ENCODE assay signal across 1 cellular context in genomic region chr17:46770818-46771600, GRCh38.
TF ChIP-seq lines count a peak whose summit lies in the region.

No MANE protein-coding gene starts in this region.

TF ChIP-seq in HepG2, 621 proteins besides CTCF, POLR2A, EP300 and RAD21 (continued from another document and continues in another):
- TF ChIP-seq AFF4 (CRISPR knock-in tag; IDR thresholded peaks at IDR 0.05) (no peak), HIVEP1 (CRISPR knock-in tag; IDR thresholded peaks at IDR 0.05) (no peak), EED (CRISPR knock-in tag; IDR thresholded peaks at IDR 0.05) (peak; percentile 40; the same call in 1 of the 2 replicates), FOXA1 (IDR thresholded peaks at IDR 0.05) (no peak), FOXA1 (CRISPR knock-in tag; IDR thresholded peaks at IDR 0.05) (no peak), SETDB1 (CRISPR knock-in tag; IDR thresholded peaks at IDR 0.05; ENCODE audit: borderline replicate concordance) (no peak), ZBTB20 (CRISPR knock-in tag; IDR thresholded peaks at IDR 0.05; ENCODE audit: borderline replicate concordance, low read depth) (no peak), RNF2 (conservative IDR thresholded peaks at IDR 0.05; ENCODE audit: low read depth) (peak; percentile 41; the same call in 1 of the 2 replicates), HNRNPLL (IDR thresholded peaks at IDR 0.05; ENCODE audit: low read depth, low read length, poor library complexity, severe bottlenecking) (peak; percentile 54), ZSCAN12 (CRISPR knock-in tag; IDR thresholded peaks at IDR 0.05) (0 out of 2 replicates have a peak, but pooled peaks have one; percentile 65), KLF13 (CRISPR knock-in tag; IDR thresholded peaks at IDR 0.05) (no peak), ZSCAN22 (CRISPR knock-in tag; IDR thresholded peaks at IDR 0.05) (no peak), CREM (IDR thresholded peaks at IDR 0.05) (no peak), CREM (CRISPR knock-in tag; IDR thresholded peaks at IDR 0.05) (no peak), IKZF4 (CRISPR knock-in tag; IDR thresholded peaks at IDR 0.05; ENCODE audit: borderline replicate concordance, low read depth, not compliant biosample characterization) (no peak), ZBTB43 (CRISPR knock-in tag; conservative IDR thresholded peaks at IDR 0.05) (0 out of 2 replicates have a peak, but pooled peaks have one; percentile 26), ZFY (CRISPR knock-in tag; IDR thresholded peaks at IDR 0.05) (peak; percentile 91), POLR2G (IDR thresholded peaks at IDR 0.05; ENCODE audit: low read depth, low read length) (peak; percentile 86), ZBED4 (CRISPR knock-in tag; IDR thresholded peaks at IDR 0.05; ENCODE audit: borderline replicate concordance) (peak; percentile 57; the same call in 1 of the 2 replicates), ZSCAN30 (CRISPR knock-in tag; IDR thresholded peaks at IDR 0.05) (no peak; the same call in 1 of the 2 replicates), ZSCAN5A (CRISPR knock-in tag; IDR thresholded peaks at IDR 0.05; ENCODE audit: borderline replicate concordance) (0 out of 2 replicates have a peak, but pooled peaks have one; percentile 75), KLF9 (CRISPR knock-in tag; IDR thresholded peaks at IDR 0.05; ENCODE audit: low read depth) (0 out of 2 replicates have a peak, but pooled peaks have one; percentile 15), MXD3 (CRISPR knock-in tag; IDR thresholded peaks at IDR 0.05) (no peak; the same call in 1 of the 2 replicates), SIX1 (CRISPR knock-in tag; IDR thresholded peaks at IDR 0.05; ENCODE audit: borderline replicate concordance) (no peak), ZNF772 (CRISPR knock-in tag; IDR thresholded peaks at IDR 0.05) (no peak; the same call in none of the 2 replicates), ARNT2 (CRISPR knock-in tag; IDR thresholded peaks at IDR 0.05; ENCODE audit: low read depth) (peak; percentile 41; the same call in 1 of the 2 replicates), ZNF451 (CRISPR knock-in tag; IDR thresholded peaks at IDR 0.05) (peak; percentile 67; the same call in 1 of the 2 replicates), FOXC1 (CRISPR knock-in tag; IDR thresholded peaks at IDR 0.05; ENCODE audit: borderline replicate concordance) (peak; percentile 77; the same call in 1 of the 2 replicates), AKNA (CRISPR knock-in tag; IDR thresholded peaks at IDR 0.05; ENCODE audit: borderline replicate concordance) (no peak), ZNF670 (CRISPR knock-in tag; IDR thresholded peaks at IDR 0.05; ENCODE audit: borderline replicate concordance) (peak; percentile 20; the same call in 1 of the 2 replicates), HOXA5 (CRISPR knock-in tag; IDR thresholded peaks at IDR 0.05) (peak; percentile 81; the same call in 1 of the 2 replicates), GABPA (IDR thresholded peaks at IDR 0.05; ENCODE audit: low read depth, low read length) (no peak), GABPA (CRISPR knock-in tag; IDR thresholded peaks at IDR 0.05; ENCODE audit: low read depth) (no peak), TAF1 (CRISPR knock-in tag; IDR thresholded peaks at IDR 0.05) (peak; percentile 55), SAFB2 (CRISPR knock-in tag; IDR thresholded peaks at IDR 0.05; ENCODE audit: borderline replicate concordance, low read depth) (no peak; the same call in 1 of the 2 replicates), ZNF761 (CRISPR knock-in tag; conservative IDR thresholded peaks at IDR 0.05) (peak; percentile 54; the same call in 1 of the 2 replicates), MLX (CRISPR knock-in tag; IDR thresholded peaks at IDR 0.05) (no peak), HNF1B (CRISPR knock-in tag; IDR thresholded peaks at IDR 0.05) (no peak), ZNF770 (CRISPR knock-in tag; IDR thresholded peaks at IDR 0.05) (no peak)
